ENCODE assay signal across 13 cellular contexts in genomic region chr2:152344561-152345195, GRCh38.
"Had no signal": no experiment of that assay in that cellular context is flagged by ENCODE, and none has a peak within 500 bp of the region (broad histone marks: within the 10 kb centered on the region; RNA-seq: fewer than 3 reads in every experiment).

No MANE protein-coding gene starts in this region.

- H3K27ac ChIP-seq: esophagus muscularis mucosa, heart left ventricle, vagina, VCaP had no signal

- H3K27me3 ChIP-seq: esophagus muscularis mucosa, heart left ventricle, tibial nerve, vagina had no signal

- DNase-seq: activated CD4-positive, alpha-beta T cell treated with anti-CD3 and anti-CD28 coated beads for 4 hours; activated CD8-positive, alpha-beta memory T cell treated with anti-CD3 and anti-CD28 coated beads, Interleukin-2, amount 50 U/mL, for 4 hours; activated CD8-positive, alpha-beta T cell treated with anti-CD3 and anti-CD28 coated beads for 36 hours; activated naive CD8-positive, alpha-beta T cell treated with anti-CD3 and anti-CD28 coated beads, Interleukin-2, amount 10 ng/mL, durations not matched to agents 7 days and 5 days; aorta; heart left ventricle; occipital lobe; right cardiac atrium had no signal

- ATAC-seq: activated CD8-positive, alpha-beta T cell treated with anti-CD3 and anti-CD28 coated beads for 36 hours; heart left ventricle; right cardiac atrium; stimulated activated memory B cell treated with anti-CD40 and anti-IgM and Interleukin-4, amounts not matched to agents 10 μg/mL and 1 μg/mL and 100 μg/mL, for 72 hours had no signal
